In the genomic region with DNA sequence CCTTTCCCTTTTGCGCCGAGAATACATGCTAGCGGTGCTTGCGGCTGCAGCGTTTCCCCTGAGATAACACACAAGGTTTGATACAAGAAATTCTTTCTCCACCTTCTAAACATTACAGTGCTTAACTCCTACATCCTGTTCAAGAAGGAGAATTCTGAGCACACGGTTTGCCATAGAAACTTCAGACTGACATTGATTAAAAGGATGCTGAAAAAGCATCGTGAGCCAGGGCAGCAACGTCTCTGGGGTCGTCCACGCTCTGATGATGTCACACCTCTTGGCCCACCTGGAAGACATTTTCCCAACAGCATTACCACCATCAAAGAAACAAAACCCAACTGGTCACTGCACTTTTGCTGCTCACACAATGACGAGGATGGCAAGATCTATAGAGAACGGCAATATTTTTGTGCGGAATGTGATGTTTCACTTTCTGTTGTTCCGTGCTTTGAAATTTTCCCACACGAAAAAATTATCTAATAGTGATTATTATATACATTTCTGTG, we compare ENCODE assay signal across 1 cellular context.
TF ChIP-seq lines count a peak whose summit lies in the region.

No MANE protein-coding gene starts in this region.

TF ChIP-seq in GM23338, 12 proteins besides CTCF, POLR2A, EP300 and RAD21 (continued from another document):
- TF ChIP-seq, protein P1, sequence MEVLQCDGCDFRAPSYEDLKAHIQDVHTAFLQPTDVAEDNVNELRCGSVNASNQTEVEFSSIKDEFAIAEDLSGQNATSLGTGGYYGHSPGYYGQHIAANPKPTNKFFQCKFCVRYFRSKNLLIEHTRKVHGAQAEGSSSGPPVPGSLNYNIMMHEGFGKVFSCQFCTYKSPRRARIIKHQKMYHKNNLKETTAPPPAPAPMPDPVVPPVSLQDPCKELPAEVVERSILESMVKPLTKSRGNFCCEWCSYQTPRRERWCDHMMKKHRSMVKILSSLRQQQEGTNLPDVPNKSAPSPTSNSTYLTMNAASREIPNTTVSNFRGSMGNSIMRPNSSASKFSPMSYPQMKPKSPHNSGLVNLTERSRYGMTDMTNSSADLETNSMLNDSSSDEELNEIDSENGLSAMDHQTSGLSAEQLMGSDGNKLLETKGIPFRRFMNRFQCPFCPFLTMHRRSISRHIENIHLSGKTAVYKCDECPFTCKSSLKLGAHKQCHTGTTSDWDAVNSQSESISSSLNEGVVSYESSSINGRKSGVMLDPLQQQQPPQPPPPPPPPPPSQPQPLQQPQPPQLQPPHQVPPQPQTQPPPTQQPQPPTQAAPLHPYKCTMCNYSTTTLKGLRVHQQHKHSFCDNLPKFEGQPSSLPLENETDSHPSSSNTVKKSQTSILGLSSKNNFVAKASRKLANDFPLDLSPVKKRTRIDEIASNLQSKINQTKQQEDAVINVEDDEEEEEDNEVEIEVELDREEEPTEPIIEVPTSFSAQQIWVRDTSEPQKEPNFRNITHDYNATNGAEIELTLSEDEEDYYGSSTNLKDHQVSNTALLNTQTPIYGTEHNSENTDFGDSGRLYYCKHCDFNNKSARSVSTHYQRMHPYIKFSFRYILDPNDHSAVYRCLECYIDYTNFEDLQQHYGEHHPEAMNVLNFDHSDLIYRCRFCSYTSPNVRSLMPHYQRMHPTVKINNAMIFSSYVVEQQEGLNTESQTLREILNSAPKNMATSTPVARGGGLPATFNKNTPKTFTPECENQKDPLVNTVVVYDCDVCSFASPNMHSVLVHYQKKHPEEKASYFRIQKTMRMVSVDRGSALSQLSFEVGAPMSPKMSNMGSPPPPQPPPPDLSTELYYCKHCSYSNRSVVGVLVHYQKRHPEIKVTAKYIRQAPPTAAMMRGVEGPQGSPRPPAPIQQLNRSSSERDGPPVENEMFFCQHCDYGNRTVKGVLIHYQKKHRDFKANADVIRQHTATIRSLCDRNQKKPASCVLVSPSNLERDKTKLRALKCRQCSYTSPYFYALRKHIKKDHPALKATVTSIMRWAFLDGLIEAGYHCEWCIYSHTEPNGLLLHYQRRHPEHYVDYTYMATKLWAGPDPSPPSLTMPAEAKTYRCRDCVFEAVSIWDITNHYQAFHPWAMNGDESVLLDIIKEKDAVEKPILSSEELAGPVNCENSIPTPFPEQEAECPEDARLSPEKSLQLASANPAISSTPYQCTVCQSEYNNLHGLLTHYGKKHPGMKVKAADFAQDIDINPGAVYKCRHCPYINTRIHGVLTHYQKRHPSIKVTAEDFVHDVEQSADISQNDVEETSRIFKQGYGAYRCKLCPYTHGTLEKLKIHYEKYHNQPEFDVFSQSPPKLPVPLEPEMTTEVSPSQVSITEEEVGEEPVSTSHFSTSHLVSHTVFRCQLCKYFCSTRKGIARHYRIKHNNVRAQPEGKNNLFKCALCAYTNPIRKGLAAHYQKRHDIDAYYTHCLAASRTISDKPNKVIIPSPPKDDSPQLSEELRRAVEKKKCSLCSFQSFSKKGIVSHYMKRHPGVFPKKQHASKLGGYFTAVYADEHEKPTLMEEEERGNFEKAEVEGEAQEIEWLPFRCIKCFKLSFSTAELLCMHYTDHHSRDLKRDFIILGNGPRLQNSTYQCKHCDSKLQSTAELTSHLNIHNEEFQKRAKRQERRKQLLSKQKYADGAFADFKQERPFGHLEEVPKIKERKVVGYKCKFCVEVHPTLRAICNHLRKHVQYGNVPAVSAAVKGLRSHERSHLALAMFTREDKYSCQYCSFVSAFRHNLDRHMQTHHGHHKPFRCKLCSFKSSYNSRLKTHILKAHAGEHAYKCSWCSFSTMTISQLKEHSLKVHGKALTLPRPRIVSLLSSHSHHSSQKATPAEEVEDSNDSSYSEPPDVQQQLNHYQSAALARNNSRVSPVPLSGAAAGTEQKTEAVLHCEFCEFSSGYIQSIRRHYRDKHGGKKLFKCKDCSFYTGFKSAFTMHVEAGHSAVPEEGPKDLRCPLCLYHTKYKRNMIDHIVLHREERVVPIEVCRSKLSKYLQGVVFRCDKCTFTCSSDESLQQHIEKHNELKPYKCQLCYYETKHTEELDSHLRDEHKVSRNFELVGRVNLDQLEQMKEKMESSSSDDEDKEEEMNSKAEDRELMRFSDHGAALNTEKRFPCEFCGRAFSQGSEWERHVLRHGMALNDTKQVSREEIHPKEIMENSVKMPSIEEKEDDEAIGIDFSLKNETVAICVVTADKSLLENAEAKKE (CRISPR knock-in tag; IDR thresholded peaks at IDR 0.05): no peak
- TF ChIP-seq JUNB (IDR thresholded peaks at IDR 0.05; ENCODE audit: unreplicated experiment): no peak
- TF ChIP-seq, protein P2, sequence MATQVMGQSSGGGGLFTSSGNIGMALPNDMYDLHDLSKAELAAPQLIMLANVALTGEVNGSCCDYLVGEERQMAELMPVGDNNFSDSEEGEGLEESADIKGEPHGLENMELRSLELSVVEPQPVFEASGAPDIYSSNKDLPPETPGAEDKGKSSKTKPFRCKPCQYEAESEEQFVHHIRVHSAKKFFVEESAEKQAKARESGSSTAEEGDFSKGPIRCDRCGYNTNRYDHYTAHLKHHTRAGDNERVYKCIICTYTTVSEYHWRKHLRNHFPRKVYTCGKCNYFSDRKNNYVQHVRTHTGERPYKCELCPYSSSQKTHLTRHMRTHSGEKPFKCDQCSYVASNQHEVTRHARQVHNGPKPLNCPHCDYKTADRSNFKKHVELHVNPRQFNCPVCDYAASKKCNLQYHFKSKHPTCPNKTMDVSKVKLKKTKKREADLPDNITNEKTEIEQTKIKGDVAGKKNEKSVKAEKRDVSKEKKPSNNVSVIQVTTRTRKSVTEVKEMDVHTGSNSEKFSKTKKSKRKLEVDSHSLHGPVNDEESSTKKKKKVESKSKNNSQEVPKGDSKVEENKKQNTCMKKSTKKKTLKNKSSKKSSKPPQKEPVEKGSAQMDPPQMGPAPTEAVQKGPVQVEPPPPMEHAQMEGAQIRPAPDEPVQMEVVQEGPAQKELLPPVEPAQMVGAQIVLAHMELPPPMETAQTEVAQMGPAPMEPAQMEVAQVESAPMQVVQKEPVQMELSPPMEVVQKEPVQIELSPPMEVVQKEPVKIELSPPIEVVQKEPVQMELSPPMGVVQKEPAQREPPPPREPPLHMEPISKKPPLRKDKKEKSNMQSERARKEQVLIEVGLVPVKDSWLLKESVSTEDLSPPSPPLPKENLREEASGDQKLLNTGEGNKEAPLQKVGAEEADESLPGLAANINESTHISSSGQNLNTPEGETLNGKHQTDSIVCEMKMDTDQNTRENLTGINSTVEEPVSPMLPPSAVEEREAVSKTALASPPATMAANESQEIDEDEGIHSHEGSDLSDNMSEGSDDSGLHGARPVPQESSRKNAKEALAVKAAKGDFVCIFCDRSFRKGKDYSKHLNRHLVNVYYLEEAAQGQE (IDR thresholded peaks at IDR 0.05; ENCODE audit: unreplicated experiment): no peak
